Comparison of ENCODE assay signal across 8 cellular contexts in genomic region chr17:5419356-5419958, GRCh38. TPM values are rescaled to one million over a fixed set of nuclear protein-coding genes. Genes with fewer than 3 reads are reported as not detected.
DNase-seq lines count a peak whose midpoint lies in the region; ATAC-seq and TF ChIP-seq lines count a peak whose summit lies in the region.

TSS of gene NUP88 (minus strand) at chr17:5419662. CDS start at chr17:5419650, 12 bp downstream.

- H3K27ac ChIP-seq in RWPE2 (ENCODE audit: poor library complexity, severe bottlenecking), result peak within 1 kb of the TSS; percentile 61

- DNase-seq in EH (ENCODE audit: low read depth) (peak; percentile 97), H4 (ENCODE audit: low spot score) (peak; percentile 94), LoVo (ENCODE audit: low spot score) (peak; percentile 98), RWPE2 (ENCODE audit: low spot score) (peak; percentile 97), fibroblast of mammary gland (ENCODE audit: low read depth) (peak; percentile 95), natural killer cell (peak; percentile 95)
- peak; percentile 96 for DNase-seq in activated T-helper 2 cell treated with anti-CD3 and anti-CD28 coated beads, Interferon-gamma antibody, Interleukin-2, Interleukin-4, amounts not matched to agents 10 μg/mL and 5 μg/mL and 100 μg/mL, durations not matched to agents 14 hours and 24 hours and 36 hours (ENCODE audit: low spot score)
- DNase-seq in stimulated activated naive CD4-positive, alpha-beta T cell treated with Interleukin-2 at 50 U/mL for 16 hours (lab: John Stamatoyannopoulos, UW), result peak; percentile 97

- no peaks in the 10 kb centered on the region for H3K27me3 ChIP-seq in RWPE2 (ENCODE audit: insufficient read depth, poor library complexity, severe bottlenecking)

- ATAC-seq in RWPE2 (ENCODE audit: low read depth) (peak; percentile 92), natural killer cell (peak; percentile 87 to 96 (median 91))

- peak within 1 kb of the TSS; percentile 99 for H3K4me3 Mint-ChIP-seq in activated T-helper 2 cell treated with anti-CD3 and anti-CD28 coated beads, Interferon-gamma antibody, Interleukin-2, Interleukin-4, amounts not matched to agents 10 μg/mL and 5 μg/mL and 100 μg/mL, durations not matched to agents 14 hours and 24 hours and 36 hours (ENCODE audit: low read depth)
- H3K4me3 Mint-ChIP-seq in natural killer cell, result peak within 1 kb of the TSS; percentile 99

- no peaks in the 10 kb centered on the region for H3K9me3 ChIP-seq in RWPE2 (ENCODE audit: severe bottlenecking)

- no peaks in the 10 kb centered on the region for H3K27me3 Mint-ChIP-seq in activated T-helper 2 cell treated with anti-CD3 and anti-CD28 coated beads, Interferon-gamma antibody, Interleukin-2, Interleukin-4, amounts not matched to agents 10 μg/mL and 5 μg/mL and 100 μg/mL, durations not matched to agents 14 hours and 24 hours and 36 hours (ENCODE audit: low read depth)
- no peaks in the 10 kb centered on the region for H3K27me3 Mint-ChIP-seq in natural killer cell (ENCODE audit: low read depth in 2 of 2)

- H3K4me1 Mint-ChIP-seq in activated T-helper 2 cell treated with anti-CD3 and anti-CD28 coated beads, Interferon-gamma antibody, Interleukin-2, Interleukin-4, amounts not matched to agents 10 μg/mL and 5 μg/mL and 100 μg/mL, durations not matched to agents 14 hours and 24 hours and 36 hours (ENCODE audit: low read depth), result peaks cover 28% of the 10 kb centered on the region
- H3K4me1 Mint-ChIP-seq in natural killer cell, result peaks cover 25 to 27% of the 10 kb centered on the region in 2 donors

- TF ChIP-seq CTCF in RWPE2 (IDR thresholded peaks at IDR 0.05; ENCODE audit: poor library complexity, severe bottlenecking) (no peak), fibroblast of mammary gland (conservative IDR thresholded peaks at IDR 0.05; ENCODE audit: control insufficient read depth, insufficient read depth, low read depth, low read length) (no peak), natural killer cell (IDR thresholded peaks at IDR 0.05) (no peak)

- H3K4me3 ChIP-seq in RWPE2 (ENCODE audit: severe bottlenecking) (peak within 1 kb of the TSS; percentile 77), fibroblast of mammary gland (ENCODE audit: control insufficient read depth, low read depth, low read length) (peak within 1 kb of the TSS; percentile 95)

- peak within 1 kb of the TSS; percentile 98 for H3K27ac Mint-ChIP-seq in activated T-helper 2 cell treated with anti-CD3 and anti-CD28 coated beads, Interferon-gamma antibody, Interleukin-2, Interleukin-4, amounts not matched to agents 10 μg/mL and 5 μg/mL and 100 μg/mL, durations not matched to agents 14 hours and 24 hours and 36 hours
- H3K27ac Mint-ChIP-seq in natural killer cell, result peak within 1 kb of the TSS; percentile 97

- peaks cover 4% of the 10 kb centered on the region for H3K4me1 ChIP-seq in RWPE2 (ENCODE audit: insufficient read depth, poor library complexity, severe bottlenecking)

- H3K36me3 ChIP-seq in RWPE2 (ENCODE audit: low read depth), result peaks cover 62% of the 10 kb centered on the region

- intact Hi-C loops in activated T-helper 2 cell treated with anti-CD3 and anti-CD28 coated beads, Interferon-gamma antibody, Interleukin-2, Interleukin-4, amounts not matched to agents 10 μg/mL and 5 μg/mL and 100 μg/mL, durations not matched to agents 14 hours and 24 hours and 36 hours (cut with micrococcal nuclease), result loop anchor here (1.0 to 10.0 kb wide), 3 partner anchors 20 to 135 kb away; partner anchors contain the start of genes C1QBP, DERL2, MIS12 and RABEP1
- intact Hi-C loops in natural killer cell (cut with micrococcal nuclease), result loop anchor here (1.0 to 5.0 kb wide), 4 partner anchors 20 to 472 kb away; partner anchors contain the start of genes C1QBP, DERL2, MIS12 and PFN1

- H3K36me3 Mint-ChIP-seq in activated T-helper 2 cell treated with anti-CD3 and anti-CD28 coated beads, Interferon-gamma antibody, Interleukin-2, Interleukin-4, amounts not matched to agents 10 μg/mL and 5 μg/mL and 100 μg/mL, durations not matched to agents 14 hours and 24 hours and 36 hours (ENCODE audit: low read depth), result peaks cover 61% of the 10 kb centered on the region
- H3K36me3 Mint-ChIP-seq in natural killer cell, result no peaks in the 10 kb centered on the region

- no peaks in the 10 kb centered on the region for H3K9me3 Mint-ChIP-seq in activated T-helper 2 cell treated with anti-CD3 and anti-CD28 coated beads, Interferon-gamma antibody, Interleukin-2, Interleukin-4, amounts not matched to agents 10 μg/mL and 5 μg/mL and 100 μg/mL, durations not matched to agents 14 hours and 24 hours and 36 hours
- no peaks in the 10 kb centered on the region for H3K9me3 Mint-ChIP-seq in natural killer cell

RNA-seq across cellular contexts. Expression of gene NUP88, which starts in this region (rescaled TPM):
- 90.5 and 127 TPM in 2 replicates for total RNA-seq in H4 (2014; rRNA removed; shearing (Covaris generic))
- total RNA-seq in activated T-helper 2 cell treated with anti-CD3 and anti-CD28 coated beads, Interferon-gamma antibody, Interleukin-2, Interleukin-4, amounts not matched to agents 10 μg/mL and 5 μg/mL and 100 μg/mL, durations not matched to agents 14 hours and 24 hours and 36 hours, result 139 and 152 TPM in 2 replicates
- total RNA-seq in natural killer cell, result 100 to 1,000 TPM; 112 to 136 (median 125) TPM

Comparison
In these comparisons a context has a peak if more than half of its experiments do, and no peak if none do; other contexts are left out.
1. Peak in every context shown above with its lines: DNase-seq, ATAC-seq, H3K4me3 ChIP-seq and H3K27ac ChIP-seq.